10 cellular contexts compared by ENCODE assay signal in genomic region chr21:38910390-38911008, GRCh38.
DNase-seq lines count a peak whose midpoint lies in the region; ATAC-seq and TF ChIP-seq lines count a peak whose summit lies in the region.
"Had no signal": no experiment of that assay in that cellular context is flagged by ENCODE, and none has a peak within 500 bp of the region (broad histone marks: within the 10 kb centered on the region; RNA-seq: fewer than 3 reads in every experiment).

No MANE protein-coding gene starts in this region.

- H3K4me1 Mint-ChIP-seq in activated T-cell treated with anti-CD3 and anti-CD28 coated beads, Interleukin-2, amount 50 U/mL, for 4 hours (ENCODE audit: low read depth), result no peaks in the 10 kb centered on the region
- H3K4me1 Mint-ChIP-seq in activated T-cell treated with anti-CD3 and anti-CD28 coated beads, Interleukin-2, amount 50 U/mL, for 24 hours (ENCODE audit: low read depth), result peaks cover 9% of the 10 kb centered on the region
- H3K4me1 Mint-ChIP-seq in endothelial cell (ENCODE audit: unreplicated experiment), result peaks cover 7% of the 10 kb centered on the region
- H3K4me1 Mint-ChIP-seq: IgD-negative memory B cell had no signal

- H3K36me3 Mint-ChIP-seq in activated T-cell treated with anti-CD3 and anti-CD28 coated beads, Interleukin-2, amount 50 U/mL, for 4 hours (ENCODE audit: insufficient read depth), result no peaks in the 10 kb centered on the region
- no peaks in the 10 kb centered on the region for H3K36me3 Mint-ChIP-seq in activated T-cell treated with anti-CD3 and anti-CD28 coated beads, Interleukin-2, amount 50 U/mL, for 24 hours (ENCODE audit: low read depth)
- H3K36me3 Mint-ChIP-seq in endothelial cell (ENCODE audit: low read depth, unreplicated experiment), result no peaks in the 10 kb centered on the region
- H3K36me3 Mint-ChIP-seq: IgD-negative memory B cell had no signal

- no peaks in the 10 kb centered on the region for H3K9me3 ChIP-seq in right atrium auricular region

- no peaks in the 10 kb centered on the region for H3K36me3 ChIP-seq in right atrium auricular region

- peak; percentile 40 to 62 for ATAC-seq in activated T-cell treated with anti-CD3 and anti-CD28 coated beads, Interleukin-2, amount 50 U/mL, for 4 hours
- ATAC-seq in activated CD4-positive, CD25-positive, alpha-beta regulatory T cell treated with anti-CD3 and anti-CD28 coated beads, Interleukin-2, amount 50 U/mL, for 24 hours, result no peak
- ATAC-seq in HG02763 (IDR thresholded peaks at IDR 0.05; ENCODE audit: unreplicated experiment), result no peak

- TF ChIP-seq CTCF in right atrium auricular region (IDR thresholded peaks at IDR 0.05) (no peak), endothelial cell (IDR thresholded peaks at IDR 0.05; ENCODE audit: unreplicated experiment) (no peak)

- no peak overlapping the region for H3K4me3 ChIP-seq in right atrium auricular region
- H3K4me3 ChIP-seq: SK-N-MC had no signal

- H3K9me3 Mint-ChIP-seq in activated T-cell treated with anti-CD3 and anti-CD28 coated beads, Interleukin-2, amount 50 U/mL, for 4 hours, result no peaks in the 10 kb centered on the region
- no peaks in the 10 kb centered on the region for H3K9me3 Mint-ChIP-seq in activated T-cell treated with anti-CD3 and anti-CD28 coated beads, Interleukin-2, amount 50 U/mL, for 24 hours
- no peaks in the 10 kb centered on the region for H3K9me3 Mint-ChIP-seq in endothelial cell (ENCODE audit: unreplicated experiment)
- H3K9me3 Mint-ChIP-seq: IgD-negative memory B cell had no signal

- H3K27ac ChIP-seq in right atrium auricular region, result peak overlapping the region; percentile 73 to 86
- H3K27ac ChIP-seq in temporal lobe (ENCODE audit: low read depth, low read length), result peak overlapping the region; percentile 27
- H3K27ac ChIP-seq: SK-N-MC had no signal

- no peak for DNase-seq in activated T-cell treated with anti-CD3 and anti-CD28 coated beads, Interleukin-2, amount 50 U/mL, for 4 hours
- DNase-seq in activated T-cell treated with anti-CD3 and anti-CD28 coated beads, Interleukin-2, amount 50 U/mL, for 24 hours, result no peak
- DNase-seq in NCI-H510A treated with DMSO at 0.1 percent for 48 hours (lab: John Stamatoyannopoulos, UW), result peak; percentile 89
- DNase-seq in right atrium auricular region (ENCODE audit: low spot score), result no peak
- DNase-seq in endothelial cell (ENCODE audit: low spot score), result no peak

- no peaks in the 10 kb centered on the region for H3K27me3 ChIP-seq in right atrium auricular region

- H3K4me1 ChIP-seq in right atrium auricular region, result peaks cover 0 to 61% of the 10 kb centered on the region in 2 donors

- no peak overlapping the region for H3K27ac Mint-ChIP-seq in activated T-cell treated with anti-CD3 and anti-CD28 coated beads, Interleukin-2, amount 50 U/mL, for 24 hours
- H3K27ac Mint-ChIP-seq in endothelial cell (ENCODE audit: unreplicated experiment), result no peak overlapping the region
- H3K27ac Mint-ChIP-seq: IgD-negative memory B cell had no signal

- H3K4me3 Mint-ChIP-seq in activated T-cell treated with anti-CD3 and anti-CD28 coated beads, Interleukin-2, amount 50 U/mL, for 4 hours, result no peak overlapping the region
- H3K4me3 Mint-ChIP-seq in activated T-cell treated with anti-CD3 and anti-CD28 coated beads, Interleukin-2, amount 50 U/mL, for 24 hours, result no peak overlapping the region
- no peak overlapping the region for H3K4me3 Mint-ChIP-seq in endothelial cell (ENCODE audit: unreplicated experiment)
- H3K4me3 Mint-ChIP-seq: IgD-negative memory B cell had no signal

- H3K27me3 Mint-ChIP-seq in activated T-cell treated with anti-CD3 and anti-CD28 coated beads, Interleukin-2, amount 50 U/mL, for 4 hours (ENCODE audit: low read depth), result peaks cover 5% of the 10 kb centered on the region
- H3K27me3 Mint-ChIP-seq in activated T-cell treated with anti-CD3 and anti-CD28 coated beads, Interleukin-2, amount 50 U/mL, for 24 hours, result peaks cover 5% of the 10 kb centered on the region
- H3K27me3 Mint-ChIP-seq in endothelial cell (ENCODE audit: unreplicated experiment), result peaks cover 2% of the 10 kb centered on the region

Comparison
In these comparisons a context has a peak if more than half of its experiments do, and no peak if none do; other contexts are left out.
1. ATAC-seq: peak in activated T-cell treated with anti-CD3 and anti-CD28 coated beads, Interleukin-2, amount 50 U/mL, for 4 hours (2 of 2); none in activated CD4-positive, CD25-positive, alpha-beta regulatory T cell treated with anti-CD3 and anti-CD28 coated beads, Interleukin-2, amount 50 U/mL, for 24 hours (0 of 2) and HG02763 (single experiment).